In genomic region chr4:152162331-152162697, GRCh38 we compare ENCODE assay signal across 16 cellular contexts.
"Had no signal": no experiment of that assay in that cellular context is flagged by ENCODE, and none has a peak within 500 bp of the region (broad histone marks: within the 10 kb centered on the region; RNA-seq: fewer than 3 reads in every experiment).

No MANE protein-coding gene starts in this region.

- H3K27ac ChIP-seq: cardiac muscle cell, foreskin keratinocyte had no signal

- DNase-seq: activated CD4-positive, alpha-beta T cell treated with anti-CD3 and anti-CD28 coated beads, Interleukin-2, amount 50 U/mL, for 4 hours; activated CD4-positive, CD25-positive, alpha-beta regulatory T cell treated with anti-CD3 and anti-CD28 coated beads, Interleukin-2, amount 50 U/mL, for 72 hours; activated naive CD4-positive, alpha-beta T cell; activated naive CD8-positive, alpha-beta T cell treated with anti-CD3 and anti-CD28 coated beads, Interleukin-2, amount 10 ng/mL, durations not matched to agents 7 days and 5 days; activated T-cell treated with anti-CD3 and anti-CD28 coated beads for 4 hours; aorta; glutamatergic neuron; hypothalamus; left ventricle myocardium superior; natural killer cell; nucleus accumbens; right cardiac atrium; small intestine; stimulated activated naive CD8-positive, alpha-beta T cell treated with anti-CD3 and anti-CD28 coated beads, Interleukin-15, Interleukin-2, amounts not matched to agents 100 U/mL and 50 U/mL, for 24 hours had no signal

- H3K36me3 ChIP-seq: cardiac muscle cell had no signal

- H3K27me3 ChIP-seq: cardiac muscle cell had no signal

- H3K4me3 ChIP-seq: cardiac muscle cell had no signal
